Comparison of ENCODE assay signal across 8 cellular contexts in the genomic region with DNA sequence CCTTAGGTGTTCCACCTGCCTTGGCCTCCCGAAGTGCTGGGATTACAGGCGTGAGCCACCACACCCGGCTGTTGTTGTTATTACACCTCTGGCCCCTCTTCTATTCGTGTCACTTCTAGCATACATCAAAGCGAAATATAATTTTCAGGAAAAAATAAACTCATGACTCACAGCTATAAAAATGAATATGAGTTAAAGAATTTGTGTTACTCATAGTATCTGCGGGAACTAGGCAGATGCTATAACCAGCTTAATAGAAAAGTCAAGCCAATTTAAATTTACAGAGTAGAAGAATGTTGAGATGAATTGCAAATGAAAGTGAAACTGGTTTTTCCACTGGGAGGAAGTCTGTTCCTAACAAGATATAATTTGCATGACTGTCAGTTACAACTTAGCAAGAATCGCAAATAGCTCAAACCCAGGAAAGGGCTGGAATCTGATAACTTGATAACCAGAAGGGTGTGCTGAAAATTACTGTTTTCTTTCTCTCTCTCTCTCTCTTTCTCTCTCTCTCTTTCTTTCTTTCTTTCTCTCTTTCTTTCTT. TPM values are rescaled to one million over a fixed set of nuclear protein-coding genes. Genes with fewer than 3 reads are reported as not detected.
A peak's percentile ranks its signal among the peaks of the same experiment; 100 is the strongest.
DNase-seq lines count a peak whose midpoint lies in the region; ATAC-seq, FAIRE-seq and TF ChIP-seq lines count a peak whose summit lies in the region.

No MANE protein-coding gene starts in this region.

- peak in 1 of 3 donors; percentile 35 for DNase-seq in CD4-positive, CD25-positive, alpha-beta regulatory T cell
- DNase-seq in HTR-8/SVneo (ENCODE audit: insufficient read length, low spot score) (peak; percentile 78), left lung (no peak), uterus (no peak), OCI-LY7 (ENCODE audit: low spot score) (no peak), NCI-H82 (lab: John Stamatoyannopoulos, UW) (no peak), thyroid gland (no peak)
- DNase-seq in activated CD8-positive, alpha-beta T cell treated with anti-CD3 and anti-CD28 coated beads, Interleukin-2, amount 10 ng/mL, durations not matched to agents 7 days and 5 days = no peak

- H4K20me1 ChIP-seq in OCI-LY7 (ENCODE audit: insufficient read depth, low read length) = no peaks in the 10 kb centered on the region

- H3K9me3 ChIP-seq in CD4-positive, CD25-positive, alpha-beta regulatory T cell (ENCODE audit: control insufficient read depth in 2 of 2, low read length in 2 of 2) = peaks cover 0 to 3% of the 10 kb centered on the region in 2 experiments
- H3K9me3 ChIP-seq in left lung = no peaks in the 10 kb centered on the region
- H3K9me3 ChIP-seq in uterus = no peaks in the 10 kb centered on the region
- no peaks in the 10 kb centered on the region for H3K9me3 ChIP-seq in OCI-LY7 (ENCODE audit: low read length)
- no peaks in the 10 kb centered on the region for H3K9me3 ChIP-seq in thyroid gland

- peak; percentile 46 for FAIRE-seq in HTR-8/SVneo (lab: Jason Lieb, UNC)

- peak overlapping the region; percentile 45 to 89 (median 76) for H3K4me3 Mint-ChIP-seq in CD4-positive, CD25-positive, alpha-beta regulatory T cell
- H3K4me3 Mint-ChIP-seq in activated CD8-positive, alpha-beta T cell treated with anti-CD3 and anti-CD28 coated beads, Interleukin-2, amount 10 ng/mL, durations not matched to agents 7 days and 5 days = peak overlapping the region; percentile 72

- 54 to 59% methylated on average over 7 of the region's 7 CpGs for WGBS in thyroid gland, 2 donors

- H3K4me3 ChIP-seq in CD4-positive, CD25-positive, alpha-beta regulatory T cell (ENCODE audit: low read depth, low read length) = peak overlapping the region; percentile 84
- peak overlapping the region in 1 of 2 donors; percentile 40 for H3K4me3 ChIP-seq in left lung
- H3K4me3 ChIP-seq in uterus = no peak overlapping the region
- H3K4me3 ChIP-seq in OCI-LY7 (ENCODE audit: low read depth, low read length, poor library complexity, severe bottlenecking) = no peak overlapping the region
- no peak overlapping the region for H3K4me3 ChIP-seq in thyroid gland (replicated peaks in 1 of 3)

- H3K4me1 ChIP-seq in CD4-positive, CD25-positive, alpha-beta regulatory T cell (ENCODE audit: control insufficient read depth, insufficient read depth, low read length, poor library complexity, severe bottlenecking) = no peaks in the 10 kb centered on the region
- H3K4me1 ChIP-seq in left lung = no peaks in the 10 kb centered on the region
- H3K4me1 ChIP-seq in uterus = no peaks in the 10 kb centered on the region
- H3K4me1 ChIP-seq in OCI-LY7 (ENCODE audit: insufficient read depth, low read length, poor library complexity, severe bottlenecking) = no peaks in the 10 kb centered on the region
- no peaks in the 10 kb centered on the region for H3K4me1 ChIP-seq in thyroid gland

- POLR2A ChIA-PET in activated CD8-positive, alpha-beta T cell treated with anti-CD3 and anti-CD28 coated beads, Interleukin-2, amount 10 ng/mL, durations not matched to agents 7 days and 5 days (lab: Charles Lee) = no interaction called here
- POLR2A ChIA-PET in OCI-LY7 (lab: Charles Lee) = interaction anchor here (0.6 kb wide), 1 partner anchor 365 kb away, joined by 4 read pairs; no protein-coding TSS in a partner anchor

- CTCF ChIA-PET in activated CD8-positive, alpha-beta T cell treated with anti-CD3 and anti-CD28 coated beads, Interleukin-2, amount 10 ng/mL, durations not matched to agents 7 days and 5 days (lab: Charles Lee) = no interaction called here
- CTCF ChIA-PET in OCI-LY7 (lab: Charles Lee; ENCODE audit: unreplicated experiment) = no interaction called here

- intact Hi-C loops in left lung (cut with DNase I) = no loop called here
- intact Hi-C loops in uterus (cut with DNase I; ENCODE audit: low total_unique reads) = no loop called here
- intact Hi-C loops in OCI-LY7 (cut with micrococcal nuclease; ENCODE audit: unreplicated experiment) = no loop called here
- intact Hi-C loops in thyroid gland (cut with DNase I) = no loop called here

- no peak overlapping the region for H2AFZ ChIP-seq in OCI-LY7 (ENCODE audit: low read length)

- H3K4me1 Mint-ChIP-seq in CD4-positive, CD25-positive, alpha-beta regulatory T cell = peaks cover 4 to 26% (median 7%) of the 10 kb centered on the region in 4 donors
- peaks cover 32% of the 10 kb centered on the region for H3K4me1 Mint-ChIP-seq in activated CD8-positive, alpha-beta T cell treated with anti-CD3 and anti-CD28 coated beads, Interleukin-2, amount 10 ng/mL, durations not matched to agents 7 days and 5 days (ENCODE audit: low read depth)

- no peaks in the 10 kb centered on the region for H3K27me3 Mint-ChIP-seq in CD4-positive, CD25-positive, alpha-beta regulatory T cell
- H3K27me3 Mint-ChIP-seq in activated CD8-positive, alpha-beta T cell treated with anti-CD3 and anti-CD28 coated beads, Interleukin-2, amount 10 ng/mL, durations not matched to agents 7 days and 5 days (ENCODE audit: low read depth) = peaks cover 3% of the 10 kb centered on the region

- no peak for TF ChIP-seq CTCF in left lung (IDR thresholded peaks at IDR 0.05)
- no peak for TF ChIP-seq CTCF in uterus (IDR thresholded peaks at IDR 0.05)
- no peak for TF ChIP-seq CTCF in OCI-LY7 (conservative IDR thresholded peaks at IDR 0.05; ENCODE audit: low read length)
- no peak for TF ChIP-seq CTCF in thyroid gland (IDR thresholded peaks at IDR 0.05)

- BruUV-seq in OCI-LY7 (replicated peaks; lab: Mats Ljungman, UMichigan) = no TSS peak

- H3K36me3 ChIP-seq in CD4-positive, CD25-positive, alpha-beta regulatory T cell (ENCODE audit: control insufficient read depth, insufficient read depth, low read length) = no peaks in the 10 kb centered on the region
- H3K36me3 ChIP-seq in left lung (no peaks in the 10 kb centered on the region), uterus (no peaks in the 10 kb centered on the region), OCI-LY7 (ENCODE audit: insufficient read depth, low read length) (no peaks in the 10 kb centered on the region), thyroid gland (no peaks in the 10 kb centered on the region)

- H3K27ac Mint-ChIP-seq in CD4-positive, CD25-positive, alpha-beta regulatory T cell = peak overlapping the region; percentile 78 to 92 (median 86)
- peak overlapping the region; percentile 79 for H3K27ac Mint-ChIP-seq in activated CD8-positive, alpha-beta T cell treated with anti-CD3 and anti-CD28 coated beads, Interleukin-2, amount 10 ng/mL, durations not matched to agents 7 days and 5 days

- H3K9me2 ChIP-seq in OCI-LY7 (ENCODE audit: insufficient read depth, low read length) = no peaks in the 10 kb centered on the region

- no peaks in the 10 kb centered on the region for H3K27me3 ChIP-seq in CD4-positive, CD25-positive, alpha-beta regulatory T cell (ENCODE audit: control insufficient read depth, insufficient read depth, low read length)
- H3K27me3 ChIP-seq in left lung (no peaks in the 10 kb centered on the region), uterus (no peaks in the 10 kb centered on the region), thyroid gland (no peaks in the 10 kb centered on the region)

- peak in 1 of 2 donors; percentile 43 for ATAC-seq in CD4-positive, CD25-positive, alpha-beta regulatory T cell (ENCODE audit: low read depth in 2 of 2)
- peak; percentile 78 for ATAC-seq in activated CD8-positive, alpha-beta T cell treated with anti-CD3 and anti-CD28 coated beads, Interleukin-2, amount 10 ng/mL, durations not matched to agents 7 days and 5 days
- peak; percentile 47 for ATAC-seq in left lung

- H3K9me3 Mint-ChIP-seq in CD4-positive, CD25-positive, alpha-beta regulatory T cell = peaks cover 2 to 15% (median 5%) of the 10 kb centered on the region in 7 donors
- H3K9me3 Mint-ChIP-seq in activated CD8-positive, alpha-beta T cell treated with anti-CD3 and anti-CD28 coated beads, Interleukin-2, amount 10 ng/mL, durations not matched to agents 7 days and 5 days (ENCODE audit: insufficient read depth) = no peaks in the 10 kb centered on the region

- H3K27ac ChIP-seq in CD4-positive, CD25-positive, alpha-beta regulatory T cell (ENCODE audit: insufficient read depth, low read length, poor library complexity, severe bottlenecking) = no peak overlapping the region
- H3K27ac ChIP-seq in left lung (peak overlapping the region in 1 of 2 donors; percentile 18), uterus (no peak overlapping the region), OCI-LY7 (ENCODE audit: low read depth, low read length, poor library complexity, severe bottlenecking) (no peak overlapping the region), thyroid gland (no peak overlapping the region)

- H3K79me2 ChIP-seq in OCI-LY7 (ENCODE audit: insufficient read depth, low read depth, low read length) = no peaks in the 10 kb centered on the region

- no peak for TF ChIP-seq POLR2A in uterus (IDR thresholded peaks at IDR 0.05)
- TF ChIP-seq POLR2A in thyroid gland (IDR thresholded peaks at IDR 0.05) = no peak

- H3K4me2 ChIP-seq in OCI-LY7 (ENCODE audit: low read length) = no peak overlapping the region

- no peaks in the 10 kb centered on the region for H3K36me3 Mint-ChIP-seq in CD4-positive, CD25-positive, alpha-beta regulatory T cell
- H3K36me3 Mint-ChIP-seq in activated CD8-positive, alpha-beta T cell treated with anti-CD3 and anti-CD28 coated beads, Interleukin-2, amount 10 ng/mL, durations not matched to agents 7 days and 5 days (ENCODE audit: low read depth) = peaks cover 5% of the 10 kb centered on the region

RNA-seq across cellular contexts. Expression of gene OR2W3, which starts 11.2 kb away (rescaled TPM):
- not detected for total RNA-seq in CD4-positive, CD25-positive, alpha-beta regulatory T cell
- polyA plus RNA-seq in CD4-positive, CD25-positive, alpha-beta regulatory T cell = not detected
- total RNA-seq in activated CD8-positive, alpha-beta T cell treated with anti-CD3 and anti-CD28 coated beads, Interleukin-2, amount 10 ng/mL, durations not matched to agents 7 days and 5 days = not detected
- total RNA-seq in left lung (1 to 10 TPM in 1 of 2 donors, not detected in 1; 2.1 TPM), uterus (under 1 TPM in 1 of 4 donors, not detected in 3; 0.49 TPM), OCI-LY7 (2022) (not detected in 2 replicates), thyroid gland (10 to 100 TPM in 1 of 4 donors, 1 to 10 TPM in 3; 2.8 to 25.8 (median 6.0) TPM)
- total RNA-seq in OCI-LY7 (2014; rRNA removed; shearing (Covaris generic)) = not detected in 2 replicates

RNA-seq across cellular contexts. Expression of gene OR2T8, which starts 13.5 kb away (rescaled TPM):
- not detected for total RNA-seq in CD4-positive, CD25-positive, alpha-beta regulatory T cell
- polyA plus RNA-seq in CD4-positive, CD25-positive, alpha-beta regulatory T cell = not detected
- total RNA-seq in activated CD8-positive, alpha-beta T cell treated with anti-CD3 and anti-CD28 coated beads, Interleukin-2, amount 10 ng/mL, durations not matched to agents 7 days and 5 days = not detected
- not detected for total RNA-seq in left lung
- under 1 TPM in 1 of 4 donors, not detected in 3; 0.40 TPM for total RNA-seq in uterus
- not detected in 2 replicates for total RNA-seq in OCI-LY7 (2014; rRNA removed; shearing (Covaris generic))
- total RNA-seq in OCI-LY7 (2022) = not detected in 2 replicates
- total RNA-seq in thyroid gland = 1 to 10 TPM in 2 of 4 donors, under 1 TPM in 1, not detected in 1; 0.54 to 1.7 (median 1.2) TPM

RNA-seq across cellular contexts. Expression of gene OR2AJ1, which starts 18.1 kb away (rescaled TPM):
- not detected for total RNA-seq in CD4-positive, CD25-positive, alpha-beta regulatory T cell
- not detected for polyA plus RNA-seq in CD4-positive, CD25-positive, alpha-beta regulatory T cell
- not detected for total RNA-seq in activated CD8-positive, alpha-beta T cell treated with anti-CD3 and anti-CD28 coated beads, Interleukin-2, amount 10 ng/mL, durations not matched to agents 7 days and 5 days
- total RNA-seq in left lung (not detected), uterus (not detected), OCI-LY7 (2022) (not detected in 2 replicates), thyroid gland (under 1 TPM in 2 of 4 donors, not detected in 2; 0.33 to 0.63 TPM)
- total RNA-seq in OCI-LY7 (2014; rRNA removed; shearing (Covaris generic)) = not detected in 2 replicates

RNA-seq across cellular contexts. Expression of gene OR2L8, which starts 42.1 kb away (rescaled TPM):
- 0.42 TPM for total RNA-seq in CD4-positive, CD25-positive, alpha-beta regulatory T cell
- not detected for polyA plus RNA-seq in CD4-positive, CD25-positive, alpha-beta regulatory T cell
- under 1 TPM in 1 of 2 experiments, not detected in 1; 0.29 TPM for total RNA-seq in activated CD8-positive, alpha-beta T cell treated with anti-CD3 and anti-CD28 coated beads, Interleukin-2, amount 10 ng/mL, durations not matched to agents 7 days and 5 days
- not detected for total RNA-seq in left lung
- total RNA-seq in uterus = not detected
- total RNA-seq in OCI-LY7 (2014; rRNA removed; shearing (Covaris generic)) = not detected in 2 replicates
- not detected in 2 replicates for total RNA-seq in OCI-LY7 (2022)
- total RNA-seq in thyroid gland = 1 to 10 TPM in 1 of 4 donors, under 1 TPM in 1, not detected in 2; 0.68 to 1.0 TPM

RNA-seq across cellular contexts. Expression of gene TRIM58, which starts 49.6 kb away (rescaled TPM):
- total RNA-seq in CD4-positive, CD25-positive, alpha-beta regulatory T cell = 2.9 TPM
- under 1 TPM in 1 of 4 donors, not detected in 3; 0.17 TPM for polyA plus RNA-seq in CD4-positive, CD25-positive, alpha-beta regulatory T cell
- total RNA-seq in activated CD8-positive, alpha-beta T cell treated with anti-CD3 and anti-CD28 coated beads, Interleukin-2, amount 10 ng/mL, durations not matched to agents 7 days and 5 days = under 1 TPM; 0.21 to 0.74 TPM
- 1 to 10 TPM; 3.8 to 4.8 TPM for total RNA-seq in left lung
- 10 to 100 TPM in 1 of 4 donors, 1 to 10 TPM in 2, under 1 TPM in 1; 0.88 to 10.3 (median 2.1) TPM for total RNA-seq in uterus
- total RNA-seq in OCI-LY7 (2014; rRNA removed; shearing (Covaris generic)) = not detected in 2 replicates
- not detected in 2 replicates for total RNA-seq in OCI-LY7 (2022)
- total RNA-seq in thyroid gland = 10 to 100 TPM; 22.6 to 52.1 (median 29.4) TPM
